ENCODE assay signal across 8 cellular contexts in genomic region chr12:72692338-72692737, GRCh38.
"Had no signal": no experiment of that assay in that cellular context is flagged by ENCODE, and none has a peak within 500 bp of the region (broad histone marks: within the 10 kb centered on the region; RNA-seq: fewer than 3 reads in every experiment).

No MANE protein-coding gene starts in this region.

- H2AFZ ChIP-seq: GM23248 had no signal

- H3K9ac ChIP-seq: GM23248 had no signal

- H3K4me3 ChIP-seq: GM23248, K562 had no signal

- H3K9me3 Mint-ChIP-seq: H9, HFFc6 had no signal

- DNase-seq: GM23248, H9, HFFc6, IMR-90, KG1 had no signal

- H3K27ac ChIP-seq: GM23248, HL-60 had no signal

- H3K4me3 Mint-ChIP-seq: H9, HFFc6 had no signal

- ATAC-seq: HCT116, K562 had no signal
